1 cellular context compared by ENCODE assay signal in genomic region chr3:9204253-9205005, GRCh38.
TF ChIP-seq lines count a peak whose summit lies in the region.

No MANE protein-coding gene starts in this region.

TF ChIP-seq in HepG2, 621 proteins besides CTCF, POLR2A, EP300 and RAD21 (continued from another document):
- TF ChIP-seq DPF2 (CRISPR knock-in tag; IDR thresholded peaks at IDR 0.05; ENCODE audit: borderline replicate concordance, low read depth) (peak; percentile 61; the same call in 1 of the 2 replicates), ZNF724P (CRISPR knock-in tag; IDR thresholded peaks at IDR 0.05; ENCODE audit: borderline replicate concordance) (no peak), ZNF720 (CRISPR knock-in tag; IDR thresholded peaks at IDR 0.05) (no peak), RFXANK (CRISPR knock-in tag; IDR thresholded peaks at IDR 0.05) (no peak), TRAFD1 (CRISPR knock-in tag; IDR thresholded peaks at IDR 0.05; ENCODE audit: borderline replicate concordance) (no peak), ZSCAN9 (CRISPR knock-in tag; IDR thresholded peaks at IDR 0.05; ENCODE audit: borderline replicate concordance) (0 out of 2 replicates have a peak, but pooled peaks have one; percentile 39), ZNF746 (CRISPR knock-in tag; IDR thresholded peaks at IDR 0.05) (peak; percentile 55; the same call in 1 of the 2 replicates), ZNF761 (CRISPR knock-in tag; conservative IDR thresholded peaks at IDR 0.05) (no peak), BHLHE40 (IDR thresholded peaks at IDR 0.05; ENCODE audit: low read length) (no peak), ZNF773 (CRISPR knock-in tag; IDR thresholded peaks at IDR 0.05; ENCODE audit: borderline replicate concordance) (no peak), RBFOX2 (IDR thresholded peaks at IDR 0.05; ENCODE audit: low read depth, low read length) (no peak), SALL1 (CRISPR knock-in tag; IDR thresholded peaks at IDR 0.05) (peak; percentile 83), E2F5 (CRISPR knock-in tag; conservative IDR thresholded peaks at IDR 0.05) (no peak), ZNF879 (CRISPR knock-in tag; IDR thresholded peaks at IDR 0.05) (no peak), HMG20A (CRISPR knock-in tag; IDR thresholded peaks at IDR 0.05; ENCODE audit: borderline replicate concordance) (peak; percentile 66; the same call in 1 of the 2 replicates), ATM (IDR thresholded peaks at IDR 0.05; ENCODE audit: borderline replicate concordance) (no peak), NFYB (CRISPR knock-in tag; IDR thresholded peaks at IDR 0.05) (no peak), ZBTB7B (CRISPR knock-in tag; IDR thresholded peaks at IDR 0.05) (0 out of 2 replicates have a peak, but pooled peaks have one; percentile 65), ZNF124 (CRISPR knock-in tag; IDR thresholded peaks at IDR 0.05) (peak; percentile 29; the same call in 1 of the 2 replicates), KMT2B (CRISPR knock-in tag; IDR thresholded peaks at IDR 0.05) (no peak), ZNF687 (CRISPR knock-in tag; IDR thresholded peaks at IDR 0.05) (peak; percentile 89), ZKSCAN1 (IDR thresholded peaks at IDR 0.05; ENCODE audit: low read length) (no peak), ZFP36 (IDR thresholded peaks at IDR 0.05; ENCODE audit: borderline replicate concordance, low read depth, low read length, partially characterized antibody) (no peak), ESRRA (CRISPR knock-in tag; IDR thresholded peaks at IDR 0.05; ENCODE audit: low read depth) (peak; percentile 75; the same call in 1 of the 2 replicates), SOX13 (IDR thresholded peaks at IDR 0.05) (no peak), SOX13 (CRISPR knock-in tag; conservative IDR thresholded peaks at IDR 0.05 in 1 of 2, IDR thresholded peaks at IDR 0.05 in 1 of 2) (peak in 1 of 2 experiments; percentile 69; a peak in 2 of 4 replicates), TIGD3 (CRISPR knock-in tag; IDR thresholded peaks at IDR 0.05; ENCODE audit: borderline replicate concordance) (no peak), PHB2 (IDR thresholded peaks at IDR 0.05; ENCODE audit: partially characterized antibody) (no peak), YEATS2 (CRISPR knock-in tag; IDR thresholded peaks at IDR 0.05; ENCODE audit: borderline replicate concordance) (no peak), ZNF280D (CRISPR knock-in tag; IDR thresholded peaks at IDR 0.05) (no peak; the same call in 1 of the 2 replicates)
- TF ChIP-seq, protein P1, sequence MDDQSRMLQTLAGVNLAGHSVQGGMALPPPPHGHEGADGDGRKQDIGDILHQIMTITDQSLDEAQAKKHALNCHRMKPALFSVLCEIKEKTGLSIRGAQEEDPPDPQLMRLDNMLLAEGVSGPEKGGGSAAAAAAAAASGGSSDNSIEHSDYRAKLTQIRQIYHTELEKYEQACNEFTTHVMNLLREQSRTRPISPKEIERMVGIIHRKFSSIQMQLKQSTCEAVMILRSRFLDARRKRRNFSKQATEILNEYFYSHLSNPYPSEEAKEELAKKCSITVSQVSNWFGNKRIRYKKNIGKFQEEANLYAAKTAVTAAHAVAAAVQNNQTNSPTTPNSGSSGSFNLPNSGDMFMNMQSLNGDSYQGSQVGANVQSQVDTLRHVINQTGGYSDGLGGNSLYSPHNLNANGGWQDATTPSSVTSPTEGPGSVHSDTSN (CRISPR knock-in tag; IDR thresholded peaks at IDR 0.05; ENCODE audit: borderline replicate concordance), result no peak
TF ChIP-seq in HepG2: peak in this region for 150.
